In the genomic region with DNA sequence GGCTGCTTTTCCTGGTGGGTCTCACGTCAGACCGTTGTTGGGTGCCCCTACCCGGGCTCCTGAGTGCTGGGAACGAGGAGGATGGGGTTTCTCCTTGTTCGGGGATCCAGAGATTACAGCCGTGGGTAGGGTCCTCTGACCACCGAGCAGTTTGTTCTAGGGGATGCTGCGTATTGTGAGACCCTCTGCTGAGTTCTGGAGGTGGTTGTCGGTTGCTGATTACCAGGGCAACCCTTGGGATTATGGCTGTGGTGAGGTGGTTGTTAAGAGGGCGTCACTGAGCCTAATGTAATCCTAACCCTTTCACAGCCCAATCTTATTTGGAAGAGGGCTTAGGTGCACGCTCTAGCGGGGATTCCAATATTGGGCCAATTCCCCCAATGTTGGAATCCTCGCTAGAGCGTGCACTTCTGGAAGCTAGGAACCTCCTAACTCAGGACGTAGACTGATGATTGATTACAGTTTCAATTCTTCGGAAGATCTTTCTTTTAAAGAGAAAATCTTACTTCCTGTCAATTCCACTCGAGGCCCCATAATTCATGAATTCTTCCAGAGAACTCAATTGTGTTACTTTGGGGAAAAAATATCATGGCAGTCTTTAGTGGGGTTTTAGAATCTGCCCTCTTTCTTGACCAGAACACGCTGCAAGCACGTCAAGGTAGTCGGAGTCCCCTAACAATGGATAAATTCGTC, we compare ENCODE assay signal across 8 cellular contexts. TPM values are rescaled to one million over a fixed set of nuclear protein-coding genes. Genes with fewer than 3 reads are reported as not detected.
DNase-seq lines count a peak whose midpoint lies in the region; ATAC-seq and TF ChIP-seq lines count a peak whose summit lies in the region.

No MANE protein-coding gene starts in this region.

- no peaks in the 10 kb centered on the region for H3K9me3 ChIP-seq in ascending aorta
- no peaks in the 10 kb centered on the region for H3K9me3 ChIP-seq in right lobe of liver

- ATAC-seq in HG03097 (IDR thresholded peaks at IDR 0.05; ENCODE audit: low FRiP score, unreplicated experiment) = peak; percentile 1
- ATAC-seq in right lobe of liver = peak; percentile 0 to 8 (median 4)

- TF ChIP-seq POLR2A in right lobe of liver (IDR thresholded peaks at IDR 0.05) = no peak

- 18% methylated on average over 12 of the region's 21 CpGs for WGBS in right lobe of liver (ENCODE audit: insufficient coverage, low coverage, low lambda C conversion rate, missing lambda C conversion rate)

- H3K4me3 ChIP-seq in ascending aorta = peak overlapping the region; percentile 91 to 94
- peak overlapping the region; percentile 77 to 95 (median 77) for H3K4me3 ChIP-seq in right lobe of liver

- H3K4me1 ChIP-seq in ascending aorta (peaks cover 5 to 36% of the 10 kb centered on the region in 2 donors), right lobe of liver (peaks cover 0 to 24% (median 7%) of the 10 kb centered on the region in 4 donors)

- TF ChIP-seq CTCF in ascending aorta (IDR thresholded peaks at IDR 0.05) (no peak), right lobe of liver (IDR thresholded peaks at IDR 0.05) (no peak), GM10266 (IDR thresholded peaks at IDR 0.05; ENCODE audit: control insufficient read depth, insufficient read depth, low read depth, missing control alignments) (no peak)

- H3K27me3 ChIP-seq in ascending aorta = no peaks in the 10 kb centered on the region
- H3K27me3 ChIP-seq in right lobe of liver = no peaks in the 10 kb centered on the region

- H3K36me3 ChIP-seq in ascending aorta (no peaks in the 10 kb centered on the region), right lobe of liver (no peaks in the 10 kb centered on the region)

- DNase-seq in CD1c-positive myeloid dendritic cell (ENCODE audit: extremely low spot score) = peak; percentile 20
- no peak for DNase-seq in ascending aorta (ENCODE audit: low spot score in 2 of 2)
- DNase-seq in right lobe of liver = no peak
- no peak for DNase-seq in NCI-H1436 (lab: John Stamatoyannopoulos, UW)
- DNase-seq in GM10266 (ENCODE audit: extremely low spot score) = no peak
- DNase-seq in retina = no peak
- DNase-seq in epidermal melanocyte (ENCODE audit: insufficient read length, low spot score) = no peak

- intact Hi-C loops in ascending aorta (cut with DNase I) (loop anchor here (1.0 to 5.0 kb wide), 8 partner anchors 109 to 710 kb away; a partner anchor contains a TSS), right lobe of liver (cut with DNase I) (no loop called here)

- H3K27ac ChIP-seq in ascending aorta = peak overlapping the region; percentile 96 to 98
- H3K27ac ChIP-seq in right lobe of liver = peak overlapping the region; percentile 66 to 93 (median 88)

RNA-seq across cellular contexts. Expression of a gene that starts 0.5 kb away (rescaled TPM):
- total RNA-seq in ascending aorta (0.64 TPM), right lobe of liver (1 to 10 TPM; 1.2 to 2.9 (median 1.8) TPM)

RNA-seq across cellular contexts. Expression of a gene that starts 0.9 kb away (rescaled TPM):
- total RNA-seq in ascending aorta (97.5 TPM), right lobe of liver (100 to 1,000 TPM; 133 to 379 (median 280) TPM)

RNA-seq across cellular contexts. Expression of a gene that starts 35.9 kb away (rescaled TPM):
- total RNA-seq in ascending aorta (not detected), right lobe of liver (under 1 TPM in 2 of 6 experiments, not detected in 4; 0.44 to 0.57 TPM)
